Comparison of ENCODE assay signal across 8 cellular contexts in genomic region chr17:68512967-68513474, GRCh38. TPM values are rescaled to one million over a fixed set of nuclear protein-coding genes. Genes with fewer than 3 reads are reported as not detected.
DNase-seq lines count a peak whose midpoint lies in the region; ATAC-seq and TF ChIP-seq lines count a peak whose summit lies in the region.

No MANE protein-coding gene starts in this region.

- peaks cover 45% of the 10 kb centered on the region for H3K4me1 ChIP-seq in PC-3 (ENCODE audit: insufficient read depth, low read length)
- peaks cover 54% of the 10 kb centered on the region for H3K4me1 ChIP-seq in lower lobe of right lung
- peaks cover 0 to 38% (median 21%) of the 10 kb centered on the region in 4 donors for H3K4me1 ChIP-seq in tibial artery

- H3F3A ChIP-seq in PC-3 (ENCODE audit: low read length, unreplicated experiment): no peaks in the 10 kb centered on the region

- no peaks in the 10 kb centered on the region for H3K9me2 ChIP-seq in PC-3 (replicated peaks; ENCODE audit: low read length)

- BruUV-seq in PC-3 (replicated peaks; lab: Mats Ljungman, UMichigan): TSS peak; percentile 36

- H3K27ac ChIP-seq in 22Rv1 (peak overlapping the region; percentile 94), PC-3 (ENCODE audit: low read length) (peak overlapping the region; percentile 84), coronary artery (peak overlapping the region; percentile 98 to 100), lower lobe of right lung (peak overlapping the region; percentile 99), tibial artery (peak overlapping the region; percentile 94 to 97)

- ATAC-seq in PC-3 (peak; percentile 7; the same call in 1 of the 2 replicates), lower lobe of right lung (peak; percentile 14 to 44), HG03095 (IDR thresholded peaks at IDR 0.05; ENCODE audit: unreplicated experiment) (no peak), GM21515 (IDR thresholded peaks at IDR 0.05; ENCODE audit: unreplicated experiment) (no peak)

- no peak for TF ChIP-seq CTCF in 22Rv1 (IDR thresholded peaks at IDR 0.05)
- no peak for TF ChIP-seq CTCF in GM12864 (IDR thresholded peaks at IDR 0.05; ENCODE audit: low read depth, low read length, missing control alignments)
- TF ChIP-seq CTCF in PC-3 (conservative IDR thresholded peaks at IDR 0.05; ENCODE audit: low read depth, low read length): no peak
- no peak for TF ChIP-seq CTCF in coronary artery (IDR thresholded peaks at IDR 0.05)
- TF ChIP-seq CTCF in lower lobe of right lung (IDR thresholded peaks at IDR 0.05): no peak
- TF ChIP-seq CTCF in tibial artery (IDR thresholded peaks at IDR 0.05): no peak

- H3K4me2 ChIP-seq in PC-3 (ENCODE audit: low read length): peak overlapping the region; percentile 87

- peaks cover 58% of the 10 kb centered on the region for H3K79me2 ChIP-seq in PC-3 (ENCODE audit: low read length)

- peaks cover 37% of the 10 kb centered on the region for H4K20me1 ChIP-seq in PC-3 (ENCODE audit: low read length)

- intact Hi-C loops in PC-3 (cut with micrococcal nuclease): loop anchor here (2.0 kb wide), 2 partner anchors 56 to 246 kb away; partner anchors contain the start of gene WIPI1
- intact Hi-C loops in lower lobe of right lung (cut with DNase I): no loop called here
- intact Hi-C loops in tibial artery (cut with DNase I; ENCODE audit: low total_unique reads): loop anchor here (5.0 kb wide), 1 partner anchor 56 kb away; the partner anchor contains the start of gene WIPI1

- CTCF ChIA-PET in PC-3 (lab: Charles Lee): interaction anchor here (0.8 kb wide), 1 partner anchor 122 kb away, joined by 3 read pairs; no protein-coding TSS in a partner anchor

- POLR2A ChIA-PET in PC-3 (lab: Charles Lee; ENCODE audit: unreplicated experiment): interaction anchor here (0.6 kb wide), 1 partner anchor 9 kb away, joined by 3 read pairs; no protein-coding TSS in a partner anchor

- H3K27me3 ChIP-seq in PC-3 (ENCODE audit: low read length) (no peaks in the 10 kb centered on the region), lower lobe of right lung (ENCODE audit: low read depth) (no peaks in the 10 kb centered on the region), tibial artery (no peaks in the 10 kb centered on the region)

- peak overlapping the region; percentile 89 for H3K9ac ChIP-seq in PC-3 (ENCODE audit: low read length)

- no peak overlapping the region; the same call in 1 of the 2 replicates for H2AFZ ChIP-seq in PC-3 (ENCODE audit: low read length)

- H3K36me3 ChIP-seq in PC-3 (ENCODE audit: low read depth, low read length): peaks cover 29% of the 10 kb centered on the region
- H3K36me3 ChIP-seq in lower lobe of right lung: peaks cover 31% of the 10 kb centered on the region
- H3K36me3 ChIP-seq in tibial artery: peaks cover 16 to 23% (median 17%) of the 10 kb centered on the region in 3 donors

- no peaks in the 10 kb centered on the region for H3K9me3 ChIP-seq in PC-3 (ENCODE audit: low read length)
- H3K9me3 ChIP-seq in lower lobe of right lung: no peaks in the 10 kb centered on the region
- no peaks in the 10 kb centered on the region for H3K9me3 ChIP-seq in tibial artery

- DNase-seq in GM12864 (ENCODE audit: low read depth) (no peak), PC-3 (peak; percentile 44), coronary artery (ENCODE audit: low spot score) (no peak), lower lobe of right lung (no peak), tibial artery (peak in 1 of 2 donors; percentile 67)

- H3K4me3 ChIP-seq in GM12864 (ENCODE audit: low read depth, low read length): peak overlapping the region; percentile 71
- peak overlapping the region; percentile 86 for H3K4me3 ChIP-seq in PC-3 (ENCODE audit: low read length)
- H3K4me3 ChIP-seq in coronary artery: peak overlapping the region; percentile 82
- peak overlapping the region; percentile 86 for H3K4me3 ChIP-seq in lower lobe of right lung
- H3K4me3 ChIP-seq in tibial artery: peak overlapping the region; percentile 77 to 81

RNA-seq across cellular contexts. Expression of gene PRKAR1A, which starts 0.8 kb away (rescaled TPM):
- total RNA-seq in PC-3 (2014; rRNA removed) (208 and 214 TPM in 2 replicates), lower lobe of right lung (374 TPM)

RNA-seq across cellular contexts. Expression of gene WIPI1, which starts 55.7 kb away (rescaled TPM):
- total RNA-seq in PC-3 (2014; rRNA removed) (19.6 and 20.2 TPM in 2 replicates), lower lobe of right lung (37.5 TPM)

Comparison
In these comparisons a context has a peak if more than half of its experiments do, and no peak if none do; other contexts are left out.
1. ATAC-seq: peak in PC-3 (single experiment) and lower lobe of right lung (2 of 2); none in HG03095 (single experiment) and GM21515 (single experiment).
2. Peak in every context shown above with its lines, with median percentiles within 50 percentile points of each other: H3K27ac ChIP-seq and H3K4me3 ChIP-seq.